ENCODE assay signal across 8 cellular contexts in genomic region chr12:13870255-13870654, GRCh38.
"Had no signal": no experiment of that assay in that cellular context is flagged by ENCODE, and none has a peak within 500 bp of the region (broad histone marks: within the 10 kb centered on the region; RNA-seq: fewer than 3 reads in every experiment).

No MANE protein-coding gene starts in this region.

- H3K4me2 ChIP-seq: GM23338 had no signal

- H3K36me3 ChIP-seq: HAP-1 had no signal

- H3K9me3 Mint-ChIP-seq: GM23338 had no signal

- H3K4me1 ChIP-seq: HAP-1 had no signal

- H3K4me3 ChIP-seq: GM23338, HAP-1, K562 had no signal

- H3K9me3 ChIP-seq: HAP-1 had no signal

- FAIRE-seq: HTR-8/SVneo, K562 had no signal

- H3K27ac Mint-ChIP-seq: GM23338, HFFc6 had no signal

- H3K4me3 Mint-ChIP-seq: GM23338, HFFc6 had no signal

- H2AFZ ChIP-seq: GM23338 had no signal

- ATAC-seq: GM23338, HCT116, K562 had no signal

- DNase-seq: H7, HFFc6, IMR-90 had no signal
